Comparison of ENCODE assay signal across 20 cellular contexts in the genomic region with DNA sequence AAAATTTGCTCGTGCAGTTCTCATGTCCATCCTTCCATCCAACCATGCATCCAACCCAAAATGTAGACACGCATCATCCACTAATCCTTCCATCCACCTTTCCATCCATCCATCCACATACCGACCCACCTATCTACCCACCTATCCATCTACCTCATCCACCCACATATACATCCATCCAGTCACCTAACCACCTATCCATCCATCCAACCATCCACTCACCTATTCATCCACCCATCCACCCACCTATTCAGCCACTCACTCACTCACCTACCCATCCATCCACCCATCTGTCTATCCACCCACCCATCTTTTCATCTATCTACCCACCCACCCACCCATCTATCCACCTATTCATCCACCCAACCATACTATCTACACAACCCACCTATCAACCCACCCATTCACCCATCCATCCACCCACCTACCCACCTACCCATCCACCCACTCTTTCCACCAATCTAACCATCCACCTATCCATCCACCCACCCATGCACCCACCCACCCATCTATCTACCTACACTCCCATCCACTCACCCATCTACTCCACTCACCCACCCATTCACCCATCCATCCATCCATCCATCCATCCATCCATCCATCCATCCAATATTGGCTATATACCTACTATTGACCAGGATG.
DNase-seq lines count a peak whose midpoint lies in the region; ATAC-seq, FAIRE-seq and TF ChIP-seq lines count a peak whose summit lies in the region.
"Had no signal": no experiment of that assay in that cellular context is flagged by ENCODE, and none has a peak within 500 bp of the region (broad histone marks: within the 10 kb centered on the region; RNA-seq: fewer than 3 reads in every experiment).

No MANE protein-coding gene starts in this region.

- H3K36me3 ChIP-seq in HEK293 (ENCODE audit: control insufficient read depth in 2 of 2, insufficient read depth in 1 of 2, low read length in 2 of 2), result no peaks in the 10 kb centered on the region
- no peaks in the 10 kb centered on the region for H3K36me3 ChIP-seq in bronchial epithelial cell (ENCODE audit: control insufficient read depth, insufficient read depth, low read length)
- H3K36me3 ChIP-seq in gastroesophageal sphincter, result no peaks in the 10 kb centered on the region
- H3K36me3 ChIP-seq: BLaER1, HAP-1 had no signal

- H3K27ac Mint-ChIP-seq in osteocyte (ENCODE audit: unreplicated experiment), result no peak overlapping the region
- H3K27ac Mint-ChIP-seq: CD4-positive, alpha-beta memory T cell had no signal

- no peak for TF ChIP-seq POLR2A in gastroesophageal sphincter (IDR thresholded peaks at IDR 0.05)

- CTCF ChIA-PET in HEK293 (lab: Yijun Ruan, JAX), result no interaction called here

- WGBS in gastroesophageal sphincter (ENCODE audit: low coverage in 1 of 2), 2 donors, result 96% methylated on average over 3 of the region's 3 CpGs

- H3K4me3 Mint-ChIP-seq in osteocyte (ENCODE audit: unreplicated experiment), result no peak overlapping the region
- H3K4me3 Mint-ChIP-seq: CD14-positive monocyte; CD4-positive, alpha-beta memory T cell; IgD-negative memory B cell had no signal

- ATAC-seq in left lobe of liver (no peak), GM19397 (IDR thresholded peaks at IDR 0.05; ENCODE audit: unreplicated experiment) (no peak), gastroesophageal sphincter (no peak)
- ATAC-seq: A549 had no signal

- no peaks in the 10 kb centered on the region for H3K27me3 Mint-ChIP-seq in osteocyte (ENCODE audit: unreplicated experiment)

- no peaks in the 10 kb centered on the region for H3K36me3 Mint-ChIP-seq in osteocyte (ENCODE audit: unreplicated experiment)
- H3K36me3 Mint-ChIP-seq: CD4-positive, alpha-beta memory T cell; IgD-negative memory B cell had no signal

- no peak overlapping the region for H3K27ac ChIP-seq in HEK293 (ENCODE audit: extremely low read depth, low read depth, low read length)
- H3K27ac ChIP-seq in gastroesophageal sphincter, result no peak overlapping the region
- H3K27ac ChIP-seq: 22Rv1, A549, BLaER1 had no signal

- H3K27me3 ChIP-seq in bronchial epithelial cell (ENCODE audit: control insufficient read depth, insufficient read depth, low read length) (no peaks in the 10 kb centered on the region), gastroesophageal sphincter (no peaks in the 10 kb centered on the region)
- H3K27me3 ChIP-seq: BLaER1 had no signal

- H3K4me1 ChIP-seq in HEK293 (ENCODE audit: control insufficient read depth, insufficient read depth, low read length) (no peaks in the 10 kb centered on the region; the same call in 1 of the 2 replicates), gastroesophageal sphincter (peaks cover 9 to 39% (median 10%) of the 10 kb centered on the region in 3 donors)
- H3K4me1 ChIP-seq: A549, HAP-1 had no signal

- H3K4me3 ChIP-seq in HEK293 (ENCODE audit: low read depth, low read length) (no peak overlapping the region), bronchial epithelial cell (ENCODE audit: low read depth, low read length) (no peak overlapping the region), gastroesophageal sphincter (no peak overlapping the region)
- H3K4me3 ChIP-seq: A549, BLaER1, HAP-1 had no signal

- DNase-seq in bronchial epithelial cell (ENCODE audit: low read depth), result no peak
- DNase-seq in left lobe of liver (ENCODE audit: low spot score), result peak; percentile 1
- DNase-seq in osteocyte (ENCODE audit: extremely low spot score, unreplicated experiment), result peak; percentile 6
- DNase-seq in glomerular visceral epithelial cell (ENCODE audit: extremely low spot score), result no peak
- no peak for DNase-seq in NCI-H2171 (lab: John Stamatoyannopoulos, UW)
- DNase-seq: AML-193; CD4-positive, alpha-beta memory T cell; DMS153; DMS79; GDM1 had no signal

- H3K9me3 ChIP-seq in HEK293 (ENCODE audit: control insufficient read depth, insufficient read depth, low read depth, low read length), result no peaks in the 10 kb centered on the region
- no peaks in the 10 kb centered on the region for H3K9me3 ChIP-seq in gastroesophageal sphincter
- H3K9me3 ChIP-seq: A549, HAP-1 had no signal

- peaks cover 18% of the 10 kb centered on the region for H3K4me1 Mint-ChIP-seq in osteocyte (ENCODE audit: unreplicated experiment)
- H3K4me1 Mint-ChIP-seq: CD4-positive, alpha-beta memory T cell had no signal

- peak; percentile 7 for FAIRE-seq in bronchial epithelial cell (lab: Jason Lieb, UNC)
- FAIRE-seq: A549, HTR-8/SVneo had no signal

- no peak for TF ChIP-seq EP300 in gastroesophageal sphincter (IDR thresholded peaks at IDR 0.05)

- H3K9me3 Mint-ChIP-seq in osteocyte (ENCODE audit: unreplicated experiment), result no peaks in the 10 kb centered on the region
- H3K9me3 Mint-ChIP-seq: IgD-negative memory B cell had no signal

- POLR2A ChIA-PET in HEK293 (lab: Yijun Ruan, JAX), result no interaction called here

- TF ChIP-seq CTCF in HEK293 (tag by site-specific recombination; IDR thresholded peaks at IDR 0.05) (no peak), bronchial epithelial cell (IDR thresholded peaks at IDR 0.05; ENCODE audit: insufficient read depth, low read length, severe bottlenecking) (no peak), osteocyte (IDR thresholded peaks at IDR 0.05) (no peak), gastroesophageal sphincter (IDR thresholded peaks at IDR 0.05) (no peak)

TF ChIP-seq in HEK293, 187 proteins besides CTCF, POLR2A, EP300 and RAD21:
- peak; percentile 87 for TF ChIP-seq EGR2 (tag by site-specific recombination; IDR thresholded peaks at IDR 0.05; ENCODE audit: low read depth)
- no peak for TF ChIP-seq ZNF239 (tag by site-specific recombination; IDR thresholded peaks at IDR 0.05)
- TF ChIP-seq ZNF366 (tag by site-specific recombination; conservative IDR thresholded peaks at IDR 0.05), result 0 out of 2 replicates have a peak, but pooled peaks have one; percentile 14
- peak; percentile 81 for TF ChIP-seq ZFHX2 (tag by site-specific recombination; conservative IDR thresholded peaks at IDR 0.05)
- TF ChIP-seq ZNF112 (tag by site-specific recombination; IDR thresholded peaks at IDR 0.05), result 0 out of 2 replicates have a peak, but pooled peaks have one; percentile 18
- no peak for TF ChIP-seq ZNF335 (tag by site-specific recombination; conservative IDR thresholded peaks at IDR 0.05)

Comparison
In these comparisons a context has a peak if more than half of its experiments do, and no peak if none do; other contexts are left out.
1. DNase-seq: peak in left lobe of liver (single experiment) and osteocyte (single experiment); none in bronchial epithelial cell (single experiment), glomerular visceral epithelial cell (single experiment) and NCI-H2171 (single experiment).